In genomic region chr5:131272365-131273123, GRCh38 we compare ENCODE assay signal across 11 cellular contexts. TPM values are rescaled to one million over a fixed set of nuclear protein-coding genes. Genes with fewer than 3 reads are reported as not detected.
A peak's percentile ranks its signal among the peaks of the same experiment; 100 is the strongest.
DNase-seq lines count a peak whose midpoint lies in the region; ATAC-seq lines count a peak whose summit lies in the region.
"Had no signal": no experiment of that assay in that cellular context is flagged by ENCODE, and none has a peak within 500 bp of the region (broad histone marks: within the 10 kb centered on the region; RNA-seq: fewer than 3 reads in every experiment).

No MANE protein-coding gene starts in this region.

- H3K36me3 Mint-ChIP-seq in activated naive CD4-positive, alpha-beta T cell treated with anti-CD3 and anti-CD28 coated beads, Interleukin-2, amount 50 U/mL, for 24 hours, result peaks cover 14% of the 10 kb centered on the region
- H3K36me3 Mint-ChIP-seq in activated T-helper 2 cell treated with anti-CD3 and anti-CD28 coated beads, Interferon-gamma antibody, Interleukin-2, Interleukin-4, amounts not matched to agents 10 μg/mL and 5 μg/mL and 100 μg/mL, durations not matched to agents 14 hours and 24 hours and 36 hours (ENCODE audit: low read depth), result peaks cover 43% of the 10 kb centered on the region

- peak; percentile 29 for ATAC-seq in HG02885 (IDR thresholded peaks at IDR 0.05; ENCODE audit: poor library complexity, unreplicated experiment)
- no peak for ATAC-seq in GM21515 (IDR thresholded peaks at IDR 0.05; ENCODE audit: unreplicated experiment)

- H3K36me3 ChIP-seq in thymus (ENCODE audit: control insufficient read depth, insufficient read depth), result no peaks in the 10 kb centered on the region
- H3K36me3 ChIP-seq: BE2C, thoracic aorta had no signal

- H3K27me3 ChIP-seq in thymus (ENCODE audit: control insufficient read depth, insufficient read depth), result no peaks in the 10 kb centered on the region
- H3K27me3 ChIP-seq: BE2C had no signal

- WGBS in thymus, result 38% methylated on average over 6 of the region's 6 CpGs

- H3K27ac ChIP-seq in thymus (ENCODE audit: low read depth), result peak overlapping the region; percentile 31
- H3K27ac ChIP-seq: thoracic aorta had no signal

- peak overlapping the region; percentile 88 for H3K4me3 Mint-ChIP-seq in activated naive CD4-positive, alpha-beta T cell treated with anti-CD3 and anti-CD28 coated beads, Interleukin-2, amount 50 U/mL, for 24 hours
- H3K4me3 Mint-ChIP-seq in activated T-helper 2 cell treated with anti-CD3 and anti-CD28 coated beads, Interferon-gamma antibody, Interleukin-2, Interleukin-4, amounts not matched to agents 10 μg/mL and 5 μg/mL and 100 μg/mL, durations not matched to agents 14 hours and 24 hours and 36 hours (ENCODE audit: low read depth), result peak overlapping the region; percentile 78

- no peak overlapping the region for H3K4me3 ChIP-seq in thymus (ENCODE audit: low read length)
- H3K4me3 ChIP-seq: thoracic aorta had no signal

- H3K4me1 ChIP-seq in thymus (ENCODE audit: control insufficient read depth, insufficient read depth, low read length), result peaks cover 15% of the 10 kb centered on the region
- H3K4me1 ChIP-seq: BE2C had no signal

- DNase-seq in activated naive CD4-positive, alpha-beta T cell (lab: John Stamatoyannopoulos, UW), result no peak
- no peak for DNase-seq in activated T-helper 2 cell treated with anti-CD3 and anti-CD28 coated beads, Interferon-gamma antibody, Interleukin-2, Interleukin-4, amounts not matched to agents 10 μg/mL and 5 μg/mL and 100 μg/mL, durations not matched to agents 14 hours and 24 hours and 36 hours (ENCODE audit: low spot score)
- no peak for DNase-seq in DMS153 (lab: John Stamatoyannopoulos, UW)
- no peak for DNase-seq in putamen (ENCODE audit: low spot score)
- DNase-seq: amygdala, BE2C had no signal

- no peaks in the 10 kb centered on the region for H3K27me3 Mint-ChIP-seq in activated naive CD4-positive, alpha-beta T cell treated with anti-CD3 and anti-CD28 coated beads, Interleukin-2, amount 50 U/mL, for 24 hours
- no peaks in the 10 kb centered on the region for H3K27me3 Mint-ChIP-seq in activated T-helper 2 cell treated with anti-CD3 and anti-CD28 coated beads, Interferon-gamma antibody, Interleukin-2, Interleukin-4, amounts not matched to agents 10 μg/mL and 5 μg/mL and 100 μg/mL, durations not matched to agents 14 hours and 24 hours and 36 hours (ENCODE audit: low read depth)

- intact Hi-C loops in activated T-helper 2 cell treated with anti-CD3 and anti-CD28 coated beads, Interferon-gamma antibody, Interleukin-2, Interleukin-4, amounts not matched to agents 10 μg/mL and 5 μg/mL and 100 μg/mL, durations not matched to agents 14 hours and 24 hours and 36 hours (cut with micrococcal nuclease), result loop anchor here (1.0 to 5.0 kb wide), 5 partner anchors 9 to 365 kb away; partner anchors contain the start of gene RAPGEF6

- no peaks in the 10 kb centered on the region for H3K9me3 Mint-ChIP-seq in activated naive CD4-positive, alpha-beta T cell treated with anti-CD3 and anti-CD28 coated beads, Interleukin-2, amount 50 U/mL, for 24 hours
- no peaks in the 10 kb centered on the region for H3K9me3 Mint-ChIP-seq in activated T-helper 2 cell treated with anti-CD3 and anti-CD28 coated beads, Interferon-gamma antibody, Interleukin-2, Interleukin-4, amounts not matched to agents 10 μg/mL and 5 μg/mL and 100 μg/mL, durations not matched to agents 14 hours and 24 hours and 36 hours

- H3K4me1 Mint-ChIP-seq in activated naive CD4-positive, alpha-beta T cell treated with anti-CD3 and anti-CD28 coated beads, Interleukin-2, amount 50 U/mL, for 24 hours, result peaks cover 67% of the 10 kb centered on the region
- H3K4me1 Mint-ChIP-seq in activated T-helper 2 cell treated with anti-CD3 and anti-CD28 coated beads, Interferon-gamma antibody, Interleukin-2, Interleukin-4, amounts not matched to agents 10 μg/mL and 5 μg/mL and 100 μg/mL, durations not matched to agents 14 hours and 24 hours and 36 hours (ENCODE audit: low read depth), result peaks cover 49% of the 10 kb centered on the region

- H3K9me3 ChIP-seq in thymus (ENCODE audit: control insufficient read depth), result no peaks in the 10 kb centered on the region
- H3K9me3 ChIP-seq: BE2C, thoracic aorta had no signal

- peak overlapping the region; percentile 99 for H3K27ac Mint-ChIP-seq in activated naive CD4-positive, alpha-beta T cell treated with anti-CD3 and anti-CD28 coated beads, Interleukin-2, amount 50 U/mL, for 24 hours
- H3K27ac Mint-ChIP-seq in activated T-helper 2 cell treated with anti-CD3 and anti-CD28 coated beads, Interferon-gamma antibody, Interleukin-2, Interleukin-4, amounts not matched to agents 10 μg/mL and 5 μg/mL and 100 μg/mL, durations not matched to agents 14 hours and 24 hours and 36 hours, result peak overlapping the region; percentile 95

RNA-seq across cellular contexts. Expression of gene CDC42SE2, which starts 8.7 kb away (rescaled TPM):
- 89.5 and 91.0 TPM in 2 replicates for total RNA-seq in activated T-helper 2 cell treated with anti-CD3 and anti-CD28 coated beads, Interferon-gamma antibody, Interleukin-2, Interleukin-4, amounts not matched to agents 10 μg/mL and 5 μg/mL and 100 μg/mL, durations not matched to agents 14 hours and 24 hours and 36 hours
- 60.6 TPM for polyA plus RNA-seq in thymus
